Comparison of ENCODE assay signal across 8 cellular contexts in the genomic region with DNA sequence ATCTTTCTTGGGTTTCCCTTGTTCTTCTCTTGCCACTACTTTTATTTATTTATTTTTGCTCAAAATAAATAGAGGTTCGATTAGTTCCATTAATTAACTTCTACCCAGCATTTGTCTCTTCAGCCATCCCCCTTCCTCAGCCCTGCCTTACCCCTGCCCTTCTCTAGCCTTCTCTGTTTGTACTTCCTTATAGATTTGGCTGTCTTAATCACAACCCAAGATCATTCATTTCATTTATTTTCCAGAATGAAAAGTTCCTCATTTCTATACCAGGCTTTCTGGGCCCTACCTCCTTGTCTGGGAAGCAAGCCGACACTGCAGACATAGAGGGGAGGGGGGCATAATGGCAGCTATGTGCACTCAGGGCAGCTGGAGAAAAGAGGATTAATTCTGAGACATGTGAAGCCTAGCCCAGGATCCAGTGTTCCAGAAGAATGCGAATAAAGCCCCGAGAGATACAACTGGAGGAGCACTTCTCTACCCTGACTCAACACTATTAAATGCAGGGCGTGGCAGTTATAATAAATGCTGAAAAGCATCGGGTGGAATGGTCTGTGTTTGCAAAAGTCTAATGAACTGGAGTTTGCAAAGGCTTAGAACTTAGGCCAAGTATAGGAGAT. TPM values are rescaled to one million over a fixed set of nuclear protein-coding genes. Genes with fewer than 3 reads are reported as not detected.
A peak's percentile ranks its signal among the peaks of the same experiment; 100 is the strongest.
DNase-seq lines count a peak whose midpoint lies in the region; ATAC-seq and TF ChIP-seq lines count a peak whose summit lies in the region.

No MANE protein-coding gene starts in this region.

- H3K4me3 ChIP-seq in SJSA1: no peak overlapping the region
- no peak overlapping the region for H3K4me3 ChIP-seq in fibroblast of the aortic adventitia (ENCODE audit: low read depth, low read length)
- no peak overlapping the region for H3K4me3 ChIP-seq in gastrocnemius medialis

- H3K9me3 ChIP-seq in SJSA1 (replicated peaks) (no peaks in the 10 kb centered on the region; the same call in 1 of the 2 replicates), gastrocnemius medialis (no peaks in the 10 kb centered on the region)

- DNase-seq in SJSA1 (ENCODE audit: low read depth in 1 of 2, low spot score in 2 of 2): peak; percentile 65 to 71
- peak; percentile 82 for DNase-seq in fibroblast of the aortic adventitia (ENCODE audit: low read depth)
- DNase-seq in gastrocnemius medialis: no peak
- DNase-seq in NCI-H2081 treated with DMSO at 0.1 percent for 48 hours (lab: John Stamatoyannopoulos, UW): no peak
- no peak for DNase-seq in DMS53 (lab: John Stamatoyannopoulos, UW)
- no peak for DNase-seq in activated CD4-positive, CD25-positive, alpha-beta regulatory T cell treated with anti-CD3 and anti-CD28 coated beads, Interleukin-2, amount 50 U/mL, for 72 hours
- no peak for DNase-seq in head of caudate nucleus

- intact Hi-C loops in gastrocnemius medialis (cut with DNase I; ENCODE audit: low total_unique reads) (no loop called here), head of caudate nucleus (cut with DNase I) (no loop called here)

- peak overlapping the region; percentile 84 for H3K27ac ChIP-seq in SJSA1
- peak overlapping the region; percentile 39 to 66 (median 60) for H3K27ac ChIP-seq in gastrocnemius medialis

- TF ChIP-seq CTCF in fibroblast of the aortic adventitia (IDR thresholded peaks at IDR 0.05; ENCODE audit: insufficient read depth, low read length) (no peak), gastrocnemius medialis (IDR thresholded peaks at IDR 0.05 in 4 of 5, conservative IDR thresholded peaks at IDR 0.05 in 1 of 5) (no peak)

- in situ Hi-C loops in gastrocnemius medialis (cut with MboI; ENCODE audit: low sequenced_read_pairs in 4 of 4): no loop called here

- H3K36me3 ChIP-seq in SJSA1 (no peaks in the 10 kb centered on the region), gastrocnemius medialis (no peaks in the 10 kb centered on the region)

- peaks cover 41% of the 10 kb centered on the region for H3K4me1 ChIP-seq in SJSA1 (replicated peaks)
- peaks cover 5 to 20% of the 10 kb centered on the region in 2 donors for H3K4me1 ChIP-seq in gastrocnemius medialis

- TF ChIP-seq POLR2A in GM19099 (IDR thresholded peaks at IDR 0.05; ENCODE audit: extremely low read depth, insufficient read length, low read depth) (peak; percentile 7), gastrocnemius medialis (IDR thresholded peaks at IDR 0.05) (no peak)

- ATAC-seq in gastrocnemius medialis: peak; percentile 43 to 60

- H3K27me3 ChIP-seq in SJSA1 (replicated peaks) (no peaks in the 10 kb centered on the region), gastrocnemius medialis (no peaks in the 10 kb centered on the region)

RNA-seq across cellular contexts. Expression of a gene that starts 6.4 kb away (rescaled TPM):
- 16.0 and 21.0 TPM in 2 replicates for total RNA-seq in SJSA1 (2014; rRNA removed; shearing (Covaris generic))
- 52.9 and 302 TPM in 2 replicates for total RNA-seq in fibroblast of the aortic adventitia (ENCODE audit: low replicate concordance)
- total RNA-seq in gastrocnemius medialis: 10 to 100 TPM in 1 of 4 donors, 1 to 10 TPM in 3; 6.4 to 15.6 (median 9.8) TPM

RNA-seq across cellular contexts. Expression of a gene that starts 53.7 kb away (rescaled TPM):
- total RNA-seq in SJSA1 (2014; rRNA removed; shearing (Covaris generic)): 33.6 and 44.5 TPM in 2 replicates
- 2.6 and 38.1 TPM in 2 replicates for total RNA-seq in fibroblast of the aortic adventitia (ENCODE audit: low replicate concordance)
- 10 to 100 TPM in 3 of 4 donors, 1 to 10 TPM in 1; 8.9 to 15.3 (median 11.7) TPM for total RNA-seq in gastrocnemius medialis

RNA-seq across cellular contexts. Expression of a gene that starts 54.1 kb away (rescaled TPM):
- 41.6 and 51.5 TPM in 2 replicates for total RNA-seq in SJSA1 (2014; rRNA removed; shearing (Covaris generic))
- total RNA-seq in fibroblast of the aortic adventitia (ENCODE audit: low replicate concordance): 63.9 and 70.1 TPM in 2 replicates
- total RNA-seq in gastrocnemius medialis: 10 to 100 TPM; 35.3 to 51.5 (median 43.5) TPM

Comparison
In these comparisons a context has a peak if more than half of its experiments do, and no peak if none do; other contexts are left out.
1. DNase-seq: peak in SJSA1 (2 of 2) and fibroblast of the aortic adventitia (single experiment); none in gastrocnemius medialis (0 of 2), NCI-H2081 treated with DMSO at 0.1 percent for 48 hours (single experiment), DMS53 (single experiment), activated CD4-positive, CD25-positive, alpha-beta regulatory T cell treated with anti-CD3 and anti-CD28 coated beads, Interleukin-2, amount 50 U/mL, for 72 hours (single experiment) and head of caudate nucleus (0 of 42).